In genomic region chr7:77157034-77157433, GRCh38 we compare ENCODE assay signal across 9 cellular contexts. TPM values are rescaled to one million over a fixed set of nuclear protein-coding genes. Genes with fewer than 3 reads are reported as not detected.
DNase-seq lines count a peak whose midpoint lies in the region; ATAC-seq, FAIRE-seq and TF ChIP-seq lines count a peak whose summit lies in the region.
"Not testable (repeated sequence)": the region's sequence is repeated elsewhere in the genome, so short reads cannot be mapped to it uniquely, and the experiment has no call there.
"Had no signal": no experiment of that assay in that cellular context is flagged by ENCODE, and none has a peak within 500 bp of the region (broad histone marks: within the 10 kb centered on the region; RNA-seq: fewer than 3 reads in every experiment).

No MANE protein-coding gene starts in this region.

- H3K36me3 ChIP-seq in OCI-LY3 (replicated peaks; ENCODE audit: low read depth, low read length); lower lobe of right lung: not testable (repeated sequence)

- H3K4me2 ChIP-seq in A549 (peak overlapping the region; percentile 54), OCI-LY3 (ENCODE audit: low read length) (peak overlapping the region; percentile 74)

- peak; percentile 92 for FAIRE-seq in A549 (lab: Jason Lieb, UNC)

- H3K27me3 ChIP-seq in OCI-LY3 (ENCODE audit: low read depth, low read length); lower lobe of right lung (ENCODE audit: low read depth): not testable (repeated sequence)

- H3K4me3 Mint-ChIP-seq in activated naive CD4-positive, alpha-beta T cell treated with anti-CD3 and anti-CD28 coated beads, Interleukin-2, amount 10 ng/mL, durations not matched to agents 7 days and 5 days = not testable (repeated sequence)

- POLR2A ChIA-PET in A549 (lab: Yijun Ruan, JAX) = not testable (repeated sequence)

- not testable (repeated sequence) for TF ChIP-seq CTCF in A549 (IDR thresholded peaks at IDR 0.05); OCI-LY3 (IDR thresholded peaks at IDR 0.05; ENCODE audit: low read depth, low read length); lower lobe of right lung (IDR thresholded peaks at IDR 0.05)

- ATAC-seq in A549 (peak; percentile 75 to 85), GM18907 (IDR thresholded peaks at IDR 0.05; ENCODE audit: unreplicated experiment) (peak; percentile 83), GM21423 (IDR thresholded peaks at IDR 0.05; ENCODE audit: unreplicated experiment) (peak; percentile 86), HG02798 (IDR thresholded peaks at IDR 0.05; ENCODE audit: poor library complexity, unreplicated experiment) (peak; percentile 85), HG03159 (IDR thresholded peaks at IDR 0.05; ENCODE audit: unreplicated experiment) (peak; percentile 78), lower lobe of right lung (peak; percentile 29 to 41)

- not testable (repeated sequence) for TF ChIP-seq POLR2A in A549 (IDR thresholded peaks at IDR 0.05; ENCODE audit: low read length)

- H3K79me2 ChIP-seq in OCI-LY3 (ENCODE audit: low read length) = not testable (repeated sequence)

- not testable (repeated sequence) for TF ChIP-seq EP300 in A549 (IDR thresholded peaks at IDR 0.05)

- WGBS in A549 (ENCODE audit: missing lambda C conversion rate) = no CpG with 5 or more reads among the region's 1 CpG

- not testable (repeated sequence) for H3K36me3 Mint-ChIP-seq in activated naive CD4-positive, alpha-beta T cell treated with anti-CD3 and anti-CD28 coated beads, Interleukin-2, amount 10 ng/mL, durations not matched to agents 7 days and 5 days

- CTCF ChIA-PET in A549 (lab: Yijun Ruan, JAX) = interaction anchor here (1.5 kb wide), 1 partner anchor 175 kb away, joined by 3 read pairs; no protein-coding TSS in a partner anchor
- CTCF ChIA-PET in activated naive CD4-positive, alpha-beta T cell treated with anti-CD3 and anti-CD28 coated beads, Interleukin-2, amount 10 ng/mL, durations not matched to agents 7 days and 5 days (lab: Charles Lee) = not testable (repeated sequence)

- H3K27me3 Mint-ChIP-seq in activated naive CD4-positive, alpha-beta T cell treated with anti-CD3 and anti-CD28 coated beads, Interleukin-2, amount 10 ng/mL, durations not matched to agents 7 days and 5 days = not testable (repeated sequence)

- peaks cover 16% of the 10 kb centered on the region for H3K4me1 ChIP-seq in A549
- peaks cover 27% of the 10 kb centered on the region for H3K4me1 ChIP-seq in OCI-LY3 (ENCODE audit: low read length)
- not testable (repeated sequence) for H3K4me1 ChIP-seq in lower lobe of right lung

- DNase-seq in A549 (ENCODE audit: low read depth in 1 of 2, low spot score in 1 of 2); activated naive CD4-positive, alpha-beta T cell treated with anti-CD3 and anti-CD28 coated beads, Interleukin-2, amount 10 ng/mL, durations not matched to agents 7 days and 5 days; lower lobe of right lung: not testable (repeated sequence)

- not testable (repeated sequence) for H3K27ac ChIP-seq in A549, lower lobe of right lung
- peak overlapping the region; percentile 75 for H3K27ac ChIP-seq in OCI-LY3 (ENCODE audit: low read length)

- H3K9me3 Mint-ChIP-seq in activated naive CD4-positive, alpha-beta T cell treated with anti-CD3 and anti-CD28 coated beads, Interleukin-2, amount 10 ng/mL, durations not matched to agents 7 days and 5 days = not testable (repeated sequence)

- H3K4me1 Mint-ChIP-seq in activated naive CD4-positive, alpha-beta T cell treated with anti-CD3 and anti-CD28 coated beads, Interleukin-2, amount 10 ng/mL, durations not matched to agents 7 days and 5 days = peaks cover 22% of the 10 kb centered on the region

- H2AFZ ChIP-seq in OCI-LY3 (ENCODE audit: low read depth, low read length) = not testable (repeated sequence)

- not testable (repeated sequence) for TF ChIP-seq RAD21 in A549 (conservative IDR thresholded peaks at IDR 0.05 in 1 of 2, IDR thresholded peaks at IDR 0.05 in 1 of 2)

- peak overlapping the region; percentile 81 for H3K27ac Mint-ChIP-seq in activated naive CD4-positive, alpha-beta T cell treated with anti-CD3 and anti-CD28 coated beads, Interleukin-2, amount 10 ng/mL, durations not matched to agents 7 days and 5 days

- peak overlapping the region; percentile 41; the same call in 1 of the 2 replicates for H3K9ac ChIP-seq in OCI-LY3 (ENCODE audit: low read length)

- not testable (repeated sequence) for H3K9me3 ChIP-seq in A549; OCI-LY3 (ENCODE audit: insufficient read depth, low read length); lower lobe of right lung

- H3K4me3 ChIP-seq in A549, lower lobe of right lung: not testable (repeated sequence)
- H3K4me3 ChIP-seq in OCI-LY3 (ENCODE audit: low read length) = peak overlapping the region; percentile 3

- not testable (repeated sequence) for H4K20me1 ChIP-seq in OCI-LY3 (ENCODE audit: insufficient read depth, low read length)

- intact Hi-C loops in lower lobe of right lung (cut with DNase I) = not testable (repeated sequence)

RNA-seq across cellular contexts. Expression of gene CCDC146, which starts 34.6 kb away (rescaled TPM):
- 3.4 and 5.1 TPM in 2 replicates for polyA plus RNA-seq in A549 (2011; rRNA removed)
- polyA plus RNA-seq in A549 (2012; cell fraction: cytosol; rRNA removed) = 0.25 and 0.41 TPM in 2 replicates
- 0.48 and 1.0 TPM in 2 replicates for polyA plus RNA-seq in A549 (2012; cell fraction: nucleus; rRNA removed)
- polyA plus RNA-seq in A549 (2017; fragmentation: RNase III; extraction: RNeasy Plus Mini Kit Qiagen cat#74134 plus additional on column Dnase treatment) = 1.4 to 2.0 TPM (median 1.6 TPM) in 3 replicates
- 1.2 and 1.9 TPM in 2 replicates for polyA minus RNA-seq in A549 (2011; rRNA and poly(A)+ RNA removed)
- 17.3 TPM for total RNA-seq in lower lobe of right lung

RNA-seq across cellular contexts. Expression of gene FGL2, which starts 42.6 kb away (rescaled TPM):
- polyA plus RNA-seq in A549 (2011; rRNA removed) (not detected in 2 replicates), A549 (2017; fragmentation: RNase III; extraction: RNeasy Plus Mini Kit Qiagen cat#74134 plus additional on column Dnase treatment) (not detected in 3 replicates)
- polyA plus RNA-seq in A549 (2012; cell fraction: cytosol; rRNA removed) = not detected in 2 replicates
- not detected in 2 replicates for polyA plus RNA-seq in A549 (2012; cell fraction: nucleus; rRNA removed)
- polyA minus RNA-seq in A549 (2011; rRNA and poly(A)+ RNA removed) = not detected in 2 replicates
- total RNA-seq in lower lobe of right lung = 33.0 TPM
- total RNA-seq: mesothelial cell of epicardium had no signal

Comparison
In these comparisons a context has a peak if more than half of its experiments do, and no peak if none do; other contexts are left out.
1. ATAC-seq: peak in every context shown above with its lines; median percentile 86 in GM21423; 85 in HG02798; 83 in GM18907; 80 in A549; 78 in HG03159; 35 in lower lobe of right lung.